In the genomic region with DNA sequence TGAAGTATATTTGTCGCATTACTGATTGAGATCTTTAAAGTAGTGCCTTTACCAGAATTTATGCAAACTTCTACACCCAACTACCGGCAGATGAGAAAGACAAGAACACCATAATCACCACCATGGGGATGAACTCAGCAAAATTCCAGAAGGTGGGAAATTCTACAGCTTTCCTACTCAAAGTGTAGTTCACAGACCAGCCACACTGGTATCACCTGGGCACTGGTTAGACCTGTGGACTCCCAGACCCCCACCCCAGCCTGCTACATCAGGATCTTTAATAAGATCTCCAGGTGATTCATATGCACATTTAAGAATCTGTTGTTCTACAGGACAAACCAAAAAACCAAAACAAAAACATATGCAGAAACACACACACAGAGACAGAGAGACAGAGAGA, we compare ENCODE assay signal across 23 cellular contexts.
DNase-seq lines count a peak whose midpoint lies in the region; ATAC-seq, FAIRE-seq and TF ChIP-seq lines count a peak whose summit lies in the region.
"Had no signal": no experiment of that assay in that cellular context is flagged by ENCODE, and none has a peak within 500 bp of the region (broad histone marks: within the 10 kb centered on the region; RNA-seq: fewer than 3 reads in every experiment).

No MANE protein-coding gene starts in this region.

- CTCF ChIA-PET in HepG2 (lab: Yijun Ruan, JAX; ENCODE audit: low intra/inter-chr PET ratio, low total read pairs) (no interaction called here), WTC11 (lab: Charles Lee) (interaction anchor here (0.6 to 1.7 kb wide), 3 partner anchors 34 to 99 kb away, joined by 3 to 4 read pairs (median 3); no protein-coding TSS in a partner anchor)

- 82% methylated on average over 2 of the region's 2 CpGs for WGBS in HepG2 (ENCODE audit: low lambda C conversion rate)
- 71% methylated on average over 2 of the region's 2 CpGs for WGBS in right lobe of liver (ENCODE audit: insufficient coverage, low coverage, low lambda C conversion rate, missing lambda C conversion rate)
- WGBS in mesendoderm (ENCODE audit: extremely low coverage, insufficient coverage, low lambda C conversion rate), result no CpG with 5 or more reads among the region's 2 CpGs
- WGBS in pancreas, 2 donors, result 89 to 92% methylated on average over 2 of the region's 2 CpGs

- no peak for FAIRE-seq in HepG2 (lab: Jason Lieb, UNC)
- FAIRE-seq in pancreas (lab: Jason Lieb, UNC), result no peak
- FAIRE-seq: A549, D721Med, G401.6, GM12891, GM19239 had no signal

- H3K27ac Mint-ChIP-seq in WTC11, result no peak overlapping the region
- H3K27ac Mint-ChIP-seq: B cell; CD4-positive, alpha-beta T cell; CD8-positive, alpha-beta T cell had no signal

- DNase-seq in HepG2 (ENCODE audit: low spot score) (no peak), right lobe of liver (no peak), WTC11 (ENCODE audit: low spot score) (no peak), mesendoderm (peak; percentile 47), pancreas (no peak)
- DNase-seq in effector memory CD4-positive, alpha-beta T cell, result no peak
- no peak for DNase-seq in activated CD4-positive, alpha-beta T cell treated with anti-CD3 and anti-CD28 coated beads, Interleukin-2, amount 50 U/mL, for 48 hours
- DNase-seq: AML-193; Caco-2; Calu3; CD4-positive, alpha-beta T cell; CD8-positive, alpha-beta T cell; DMS79 treated with DMSO at 0.1 percent for 48 hours; GF-D8 had no signal

- H3K9ac ChIP-seq in HepG2 (ENCODE audit: insufficient read depth, low read depth, low read length), result no peak overlapping the region
- H3K9ac ChIP-seq in mesendoderm (ENCODE audit: low read length), result no peak overlapping the region
- H3K9ac ChIP-seq: BLaER1 treated with 17β-estradiol and CSF1 and Interleukin-3, amounts not matched to agents 10 nM and 100 nM had no signal

- ATAC-seq in HepG2, result peak; percentile 52; the same call in 1 of the 3 replicates
- no peak for ATAC-seq in right lobe of liver
- peak; percentile 61 for ATAC-seq in WTC11
- no peak for ATAC-seq in pancreas
- ATAC-seq: A549; CD8-positive, alpha-beta T cell had no signal

- H3K27me3 ChIP-seq in HepG2 (ENCODE audit: control insufficient read depth in 1 of 2, insufficient read depth in 2 of 2, low read length in 2 of 2) (no peaks in the 10 kb centered on the region), right lobe of liver (no peaks in the 10 kb centered on the region), mesendoderm (ENCODE audit: insufficient read depth, low read length, poor library complexity) (no peaks in the 10 kb centered on the region), pancreas (no peaks in the 10 kb centered on the region)
- no peaks in the 10 kb centered on the region for H3K27me3 ChIP-seq in effector memory CD4-positive, alpha-beta T cell (replicated peaks; ENCODE audit: control insufficient read depth, insufficient read depth, low read length, poor library complexity, severe bottlenecking)
- H3K27me3 ChIP-seq: BLaER1 treated with 17β-estradiol and CSF1 and Interleukin-3, amounts not matched to agents 10 nM and 100 nM had no signal

- no peak overlapping the region for H2BK5ac ChIP-seq in mesendoderm (ENCODE audit: low read length)

- H2BK120ac ChIP-seq in mesendoderm (ENCODE audit: low read depth, low read length), result no peak overlapping the region

- no peak overlapping the region for H3K23ac ChIP-seq in mesendoderm (ENCODE audit: low read length)

- H3K4ac ChIP-seq in mesendoderm (ENCODE audit: low read depth, low read length), result no peak overlapping the region

- H3K9me3 ChIP-seq in HepG2 (ENCODE audit: low read length) (no peaks in the 10 kb centered on the region), right lobe of liver (no peaks in the 10 kb centered on the region), pancreas (no peaks in the 10 kb centered on the region)
- H3K9me3 ChIP-seq in effector memory CD4-positive, alpha-beta T cell (ENCODE audit: control insufficient read depth, low read length), result no peaks in the 10 kb centered on the region
- H3K9me3 ChIP-seq: A549; BLaER1 treated with 17β-estradiol and CSF1 and Interleukin-3, amounts not matched to agents 10 nM and 100 nM; Caco-2 had no signal

- H3K4me2 ChIP-seq in HepG2 (ENCODE audit: low read depth, low read length), result no peak overlapping the region
- H3K4me2 ChIP-seq in mesendoderm (ENCODE audit: low read length), result no peak overlapping the region
- H3K4me2 ChIP-seq: A549; BLaER1 treated with 17β-estradiol and CSF1 and Interleukin-3, amounts not matched to agents 10 nM and 100 nM had no signal

- no peak overlapping the region for H2BK15ac ChIP-seq in mesendoderm (replicated peaks; ENCODE audit: low read depth)

- TF ChIP-seq EP300 in HepG2 (IDR thresholded peaks at IDR 0.05; ENCODE audit: low read depth in 2 of 2, low read length in 2 of 2), result no peak
- no peak for TF ChIP-seq EP300 in HepG2 (CRISPR knock-in tag; IDR thresholded peaks at IDR 0.05; ENCODE audit: borderline replicate concordance)

- H3K4me1 ChIP-seq in HepG2 (ENCODE audit: insufficient read depth, low read length), result peaks cover 6% of the 10 kb centered on the region
- H3K4me1 ChIP-seq in right lobe of liver, result no peaks in the 10 kb centered on the region
- no peaks in the 10 kb centered on the region for H3K4me1 ChIP-seq in mesendoderm (ENCODE audit: control insufficient read depth, low read depth, low read length)
- H3K4me1 ChIP-seq in pancreas, result no peaks in the 10 kb centered on the region
- H3K4me1 ChIP-seq in effector memory CD4-positive, alpha-beta T cell (ENCODE audit: control insufficient read depth, insufficient read depth, low read length, poor library complexity, severe bottlenecking), result no peaks in the 10 kb centered on the region
- H3K4me1 ChIP-seq: BLaER1 treated with 17β-estradiol and CSF1 and Interleukin-3, amounts not matched to agents 10 nM and 100 nM had no signal

- in situ Hi-C loops in HepG2 (cut with HindIII; ENCODE audit: extremely low pct_ligation_motif_present, low pct_unique_long_range_greater_than_20kb), result no loop called here

- no peak overlapping the region for H3K4me3 ChIP-seq in HepG2 (replicated peaks in 1 of 3; ENCODE audit: insufficient read depth in 1 of 3, low read depth in 2 of 3, low read length in 3 of 3)
- H3K4me3 ChIP-seq in right lobe of liver, result no peak overlapping the region
- no peak overlapping the region for H3K4me3 ChIP-seq in mesendoderm (ENCODE audit: low read length)
- H3K4me3 ChIP-seq in pancreas, result no peak overlapping the region
- H3K4me3 ChIP-seq in effector memory CD4-positive, alpha-beta T cell (ENCODE audit: insufficient read depth, low read depth, low read length, poor library complexity, severe bottlenecking), result no peak overlapping the region
- H3K4me3 ChIP-seq: A549; BLaER1 treated with 17β-estradiol and CSF1 and Interleukin-3, amounts not matched to agents 10 nM and 100 nM had no signal

- BruUV-seq in HepG2 (replicated peaks; lab: Mats Ljungman, UMichigan), result no TSS peak

- no peaks in the 10 kb centered on the region for H3K9me3 Mint-ChIP-seq in WTC11
- H3K9me3 Mint-ChIP-seq: CD4-positive, alpha-beta T cell; CD8-positive, alpha-beta T cell had no signal

- H3K4me3 Mint-ChIP-seq in WTC11, result no peak overlapping the region
- H3K4me3 Mint-ChIP-seq: B cell; CD4-positive, alpha-beta T cell; CD8-positive, alpha-beta T cell had no signal

- POLR2A ChIA-PET in HepG2 (lab: Yijun Ruan, JAX) (no interaction called here), WTC11 (lab: Charles Lee) (no interaction called here)

- TF ChIP-seq CTCF in HepG2 (CRISPR knock-in tag; IDR thresholded peaks at IDR 0.05), result no peak
- TF ChIP-seq CTCF in right lobe of liver (IDR thresholded peaks at IDR 0.05), result no peak
- TF ChIP-seq CTCF in WTC11 (IDR thresholded peaks at IDR 0.05), result no peak
- TF ChIP-seq CTCF in pancreas (IDR thresholded peaks at IDR 0.05), result no peak

- H4K5ac ChIP-seq in mesendoderm (ENCODE audit: low read length), result no peak overlapping the region

- H3K36me3 ChIP-seq in HepG2 (replicated peaks in 1 of 2; ENCODE audit: control insufficient read depth in 1 of 2, insufficient read depth in 2 of 2, low read length in 2 of 2), result no peaks in the 10 kb centered on the region
- no peaks in the 10 kb centered on the region for H3K36me3 ChIP-seq in right lobe of liver
- no peaks in the 10 kb centered on the region for H3K36me3 ChIP-seq in mesendoderm (ENCODE audit: control insufficient read depth, insufficient read depth, low read length)
- no peaks in the 10 kb centered on the region for H3K36me3 ChIP-seq in pancreas
- H3K36me3 ChIP-seq in effector memory CD4-positive, alpha-beta T cell (ENCODE audit: control insufficient read depth, insufficient read depth, low read length), result no peaks in the 10 kb centered on the region

- H2AFZ ChIP-seq in HepG2 (ENCODE audit: low read length), result no peak overlapping the region

- H2AK5ac ChIP-seq in mesendoderm (ENCODE audit: low read length), result no peak overlapping the region

- no peak overlapping the region for H4K8ac ChIP-seq in mesendoderm (ENCODE audit: low read depth, low read length)

- H3K18ac ChIP-seq in mesendoderm (ENCODE audit: low read length), result no peak overlapping the region

- H3K27me3 Mint-ChIP-seq in WTC11 (ENCODE audit: low read depth), result no peaks in the 10 kb centered on the region

- no peaks in the 10 kb centered on the region for H3K79me2 ChIP-seq in HepG2 (ENCODE audit: insufficient read depth, low read length)
- H3K79me2 ChIP-seq in mesendoderm (ENCODE audit: control insufficient read depth, insufficient read depth, low read length), result no peaks in the 10 kb centered on the region

- no peaks in the 10 kb centered on the region for H3K36me3 Mint-ChIP-seq in WTC11
- H3K36me3 Mint-ChIP-seq: CD8-positive, alpha-beta T cell had no signal

- no peak overlapping the region for H3K56ac ChIP-seq in mesendoderm (ENCODE audit: low read length)

- no peak for TF ChIP-seq POLR2A in HepG2 (IDR thresholded peaks at IDR 0.05; ENCODE audit: insufficient read depth in 1 of 2, low read depth in 2 of 2, low read length in 2 of 2)
- TF ChIP-seq POLR2A in right lobe of liver (IDR thresholded peaks at IDR 0.05), result no peak

- no peak for TF ChIP-seq RAD21 in HepG2 (CRISPR knock-in tag; IDR thresholded peaks at IDR 0.05)

- H3K79me1 ChIP-seq in mesendoderm (ENCODE audit: low read length), result no peaks in the 10 kb centered on the region

- peaks cover 5% of the 10 kb centered on the region for H3K4me1 Mint-ChIP-seq in WTC11
- H3K4me1 Mint-ChIP-seq: B cell had no signal

- H3K27ac ChIP-seq in HepG2 (ENCODE audit: extremely low read length, insufficient read depth, low read length) (no peak overlapping the region), right lobe of liver (no peak overlapping the region), mesendoderm (ENCODE audit: low read depth, low read length) (no peak overlapping the region), pancreas (no peak overlapping the region)
- H3K27ac ChIP-seq in effector memory CD4-positive, alpha-beta T cell (ENCODE audit: insufficient read depth, low read length, poor library complexity, severe bottlenecking), result no peak overlapping the region
- H3K27ac ChIP-seq: 22Rv1; A549; BLaER1 treated with 17β-estradiol and CSF1 and Interleukin-3, amounts not matched to agents 10 nM and 100 nM; C4-2B had no signal

- no peaks in the 10 kb centered on the region for H4K20me1 ChIP-seq in HepG2 (ENCODE audit: insufficient read depth, low read length)
- H4K20me1 ChIP-seq: BLaER1 treated with 17β-estradiol and CSF1 and Interleukin-3, amounts not matched to agents 10 nM and 100 nM had no signal

- intact Hi-C loops in HepG2 (cut with micrococcal nuclease; ENCODE audit: unreplicated experiment) (no loop called here), right lobe of liver (cut with DNase I) (no loop called here), pancreas (cut with DNase I) (no loop called here)

Comparison
In these comparisons a context has a peak if more than half of its experiments do, and no peak if none do; other contexts are left out.
1. ATAC-seq: peak in HepG2 (single experiment) and WTC11 (single experiment); none in right lobe of liver (0 of 4) and pancreas (0 of 4).